1 cellular context compared by ENCODE assay signal in genomic region chr17:7889166-7889584, GRCh38.
TF ChIP-seq lines count a peak whose summit lies in the region.

No MANE protein-coding gene starts in this region.

TF ChIP-seq in HCT116, 20 proteins besides CTCF, POLR2A, EP300 and RAD21 (continued from another document):
- TF ChIP-seq ATF3 (IDR thresholded peaks at IDR 0.05) = no peak
- no peak for TF ChIP-seq SRF (IDR thresholded peaks at IDR 0.05; ENCODE audit: low read depth)
- TF ChIP-seq TCF7L2 (IDR thresholded peaks at IDR 0.05; ENCODE audit: borderline replicate concordance, extremely low read depth, insufficient read depth, insufficient read length) = peak; percentile 69
- TF ChIP-seq REST (IDR thresholded peaks at IDR 0.05; ENCODE audit: low read depth) = no peak
